In the genomic region with DNA sequence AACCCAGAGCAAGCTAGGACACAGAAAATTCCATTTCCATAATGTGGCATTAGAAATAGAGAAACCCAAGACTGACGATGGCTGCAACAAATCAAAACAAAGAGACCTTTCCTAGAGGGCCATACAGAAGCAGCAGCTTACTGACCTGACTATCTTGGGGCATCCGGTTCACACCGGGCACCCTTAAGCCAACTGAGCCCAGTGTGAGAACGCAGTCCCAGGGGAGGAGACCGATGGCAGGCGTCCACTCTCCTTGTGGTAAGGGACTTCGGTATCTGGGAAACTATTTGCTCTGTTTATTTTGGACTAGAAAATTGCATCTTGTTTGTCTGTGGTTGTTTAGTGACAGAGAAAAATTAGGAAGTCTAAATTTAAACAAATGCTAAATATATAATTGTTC, we compare ENCODE assay signal across 29 cellular contexts.
"Had no signal": no experiment of that assay in that cellular context is flagged by ENCODE, and none has a peak within 500 bp of the region (broad histone marks: within the 10 kb centered on the region; RNA-seq: fewer than 3 reads in every experiment).

No MANE protein-coding gene starts in this region.

- H3K27me3 ChIP-seq: colonic mucosa, esophagus squamous epithelium, left lung, stomach, tibial nerve had no signal

- ATAC-seq: left lung; stimulated activated naive B cell treated with anti-CD40 and anti-IgM and Interleukin-4, amounts not matched to agents 10 μg/mL and 1 μg/mL and 100 μg/mL, for 72 hours; T-helper 17 cell had no signal

- H3K27ac ChIP-seq: colonic mucosa, epithelial cell of prostate, left lung, neutrophil, stomach, tibial nerve had no signal

- H3K4me1 ChIP-seq: colonic mucosa, left lung, tibial nerve had no signal

- H3K4me3 ChIP-seq: colonic mucosa, esophagus squamous epithelium, left lung, stomach, tibial nerve had no signal

- FAIRE-seq: frontal cortex had no signal

- H3K36me3 ChIP-seq: colonic mucosa, esophagus squamous epithelium, left lung, neutrophil, stomach, tibial nerve had no signal

- H3K9me3 ChIP-seq: colonic mucosa, esophagus squamous epithelium, left lung, neutrophil, stomach, tibial nerve had no signal

- DNase-seq: activated CD4-positive, alpha-beta memory T cell treated with anti-CD3 and anti-CD28 coated beads for 36 hours; activated CD4-positive, alpha-beta T cell treated with anti-CD3 and anti-CD28 coated beads, Interleukin-2, amount 10 ng/mL, durations not matched to agents 24 days and 14 days; activated CD4-positive, CD25-positive, alpha-beta regulatory T cell treated with anti-CD3 and anti-CD28 coated beads, Interleukin-2, amount 50 U/mL, for 72 hours; activated CD8-positive, alpha-beta memory T cell treated with anti-CD3 and anti-CD28 coated beads, Interleukin-2, amount 50 U/mL, for 4 hours; activated gamma-delta T cell; activated naive CD4-positive, alpha-beta T cell treated with anti-CD3 and anti-CD28 coated beads, Interleukin-2, amount 10 ng/mL, durations not matched to agents 7 days and 5 days; activated naive CD8-positive, alpha-beta T cell treated with anti-CD3 and anti-CD28 coated beads, Interleukin-2, amount 10 ng/mL, durations not matched to agents 7 days and 5 days; activated T-cell treated with anti-CD3 and anti-CD28 coated beads, Interleukin-2, amount 50 U/mL, for 1 hour; central memory CD4-positive, alpha-beta T cell; colonic mucosa; effector CD8-positive, alpha-beta T cell; esophagus squamous epithelium; glutamatergic neuron; hypothalamus; immature natural killer cell; left lung; naive B cell; nephron progenitor cell; stimulated activated CD4-positive, alpha-beta T cell treated with anti-CD3 and anti-CD28 coated beads, Interleukin-15, amount 100 ng/mL, for 24 hours; stimulated activated CD4-positive, alpha-beta T cell treated with anti-CD3 and anti-CD28 coated beads, Interleukin-2, amount 100 ng/mL, for 24 hours; stimulated activated naive B cell treated with anti-CD40 and anti-IgM and Interleukin-4, amounts not matched to agents 10 μg/mL and 1 μg/mL and 100 μg/mL, for 72 hours; stomach; SW 1271; T-helper 17 cell; T1000 had no signal
